ENCODE assay signal across 9 cellular contexts in the genomic region with DNA sequence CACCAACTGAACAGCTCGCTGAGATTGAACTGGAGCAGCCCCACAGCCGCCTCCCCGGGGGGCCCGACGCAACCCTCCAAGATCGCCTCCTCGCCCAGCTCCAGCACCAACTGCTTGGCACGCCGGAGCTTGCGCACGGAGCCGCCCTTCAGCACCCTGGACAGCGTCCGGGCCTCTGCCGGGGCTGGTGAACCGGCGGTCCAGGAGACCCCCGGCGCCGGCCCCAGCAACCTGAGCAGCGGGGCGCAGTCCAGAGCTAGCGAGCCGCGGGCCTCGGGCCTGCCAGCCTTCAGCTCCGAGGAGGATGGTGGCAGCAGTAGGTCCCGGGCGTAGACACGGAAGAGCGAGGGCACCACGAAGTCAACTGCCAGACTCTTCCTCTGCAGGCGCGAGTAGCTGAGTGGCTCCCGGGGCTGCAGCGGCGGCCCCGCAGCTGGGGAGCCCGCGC. TPM values are rescaled to one million over a fixed set of nuclear protein-coding genes. Genes with fewer than 3 reads are reported as not detected.
DNase-seq lines count a peak whose midpoint lies in the region; ATAC-seq, FAIRE-seq and TF ChIP-seq lines count a peak whose summit lies in the region.
"Had no signal": no experiment of that assay in that cellular context is flagged by ENCODE, and none has a peak within 500 bp of the region (broad histone marks: within the 10 kb centered on the region; RNA-seq: fewer than 3 reads in every experiment).

No MANE protein-coding gene starts in this region.

- H3K4me3 ChIP-seq in liver (ENCODE audit: low read depth in 1 of 3, low read length in 3 of 3) = peak overlapping the region in 1 of 3 donors; percentile 55

- H3K4me3 Mint-ChIP-seq in T-helper 17 cell = no peak overlapping the region
- no peak overlapping the region for H3K4me3 Mint-ChIP-seq in chondrocyte (ENCODE audit: unreplicated experiment)
- H3K4me3 Mint-ChIP-seq in activated T-helper 17 cell treated with anti-CD3 and anti-CD28 coated beads, Interleukin-2, amount 50 U/mL, for 72 hours = no peak overlapping the region

- H3K9ac ChIP-seq in liver (ENCODE audit: low read depth in 1 of 2, low read length in 2 of 2) = no peak overlapping the region

- peaks cover 55% of the 10 kb centered on the region for H3K27me3 Mint-ChIP-seq in T-helper 17 cell
- peaks cover 64% of the 10 kb centered on the region for H3K27me3 Mint-ChIP-seq in chondrocyte (ENCODE audit: low read depth)
- peaks cover 66% of the 10 kb centered on the region for H3K27me3 Mint-ChIP-seq in activated T-helper 17 cell treated with anti-CD3 and anti-CD28 coated beads, Interleukin-2, amount 50 U/mL, for 72 hours

- no peaks in the 10 kb centered on the region for H3K9me3 ChIP-seq in T-helper 17 cell (ENCODE audit: control insufficient read depth, low read length, poor library complexity, severe bottlenecking)
- no peaks in the 10 kb centered on the region for H3K9me3 ChIP-seq in liver (ENCODE audit: control insufficient read depth in 4 of 4, low read length in 3 of 4)

- peaks cover 4% of the 10 kb centered on the region for H3K4me1 Mint-ChIP-seq in T-helper 17 cell
- H3K4me1 Mint-ChIP-seq in chondrocyte (ENCODE audit: low read depth) = peaks cover 13% of the 10 kb centered on the region
- H3K4me1 Mint-ChIP-seq in activated T-helper 17 cell treated with anti-CD3 and anti-CD28 coated beads, Interleukin-2, amount 50 U/mL, for 72 hours = no peaks in the 10 kb centered on the region

- H3K27ac ChIP-seq in liver (ENCODE audit: low read depth in 1 of 2, low read length in 2 of 2) = no peak overlapping the region

- H3K27ac Mint-ChIP-seq in T-helper 17 cell (no peak overlapping the region), chondrocyte (ENCODE audit: unreplicated experiment) (no peak overlapping the region)
- H3K27ac Mint-ChIP-seq in activated T-helper 17 cell treated with anti-CD3 and anti-CD28 coated beads, Interleukin-2, amount 50 U/mL, for 72 hours = no peak overlapping the region

- H3K9me3 Mint-ChIP-seq in chondrocyte (ENCODE audit: low read depth) = no peaks in the 10 kb centered on the region
- H3K9me3 Mint-ChIP-seq in activated T-helper 17 cell treated with anti-CD3 and anti-CD28 coated beads, Interleukin-2, amount 50 U/mL, for 72 hours = peaks cover 3% of the 10 kb centered on the region

- no peak for TF ChIP-seq RAD21 in liver (IDR thresholded peaks at IDR 0.05)

- H3K36me3 ChIP-seq in liver (ENCODE audit: control insufficient read depth in 4 of 4, insufficient read depth in 3 of 4, low read depth in 1 of 4, low read length in 3 of 4) = no peaks in the 10 kb centered on the region

- no peaks in the 10 kb centered on the region for H3K36me3 Mint-ChIP-seq in T-helper 17 cell (ENCODE audit: low read depth)
- no peaks in the 10 kb centered on the region for H3K36me3 Mint-ChIP-seq in chondrocyte (ENCODE audit: low read depth)
- no peaks in the 10 kb centered on the region for H3K36me3 Mint-ChIP-seq in activated T-helper 17 cell treated with anti-CD3 and anti-CD28 coated beads, Interleukin-2, amount 50 U/mL, for 72 hours (ENCODE audit: low read depth)

- no peak for FAIRE-seq in GM19239 (lab: Jason Lieb, UNC)

- peaks cover 10 to 16% (median 12%) of the 10 kb centered on the region in 4 donors for H3K4me1 ChIP-seq in liver (ENCODE audit: control insufficient read depth in 4 of 4, insufficient read depth in 4 of 4, low read length in 3 of 4)

- peaks cover 6 to 20% (median 9%) of the 10 kb centered on the region in 4 donors for H3K27me3 ChIP-seq in liver (ENCODE audit: control insufficient read depth in 4 of 4, insufficient read depth in 4 of 4, low read length in 3 of 4)

- DNase-seq in GM19239 (ENCODE audit: insufficient read length, low spot score) (peak; percentile 17), T-helper 17 cell (peak; percentile 14 to 35 (median 16)), chondrocyte (ENCODE audit: low spot score) (peak; percentile 91), cerebellar nuclear complex (lab: John Stamatoyannopoulos, UW) (no peak)
- peak; percentile 23 for DNase-seq in stimulated activated CD8-positive, alpha-beta memory T cell treated with anti-CD3 and anti-CD28 coated beads, Interleukin-4, amount 100 ng/mL, for 24 hours (ENCODE audit: low read depth)

- ATAC-seq in T-helper 17 cell = peak; percentile 29
- ATAC-seq in HG03520 (IDR thresholded peaks at IDR 0.05; ENCODE audit: unreplicated experiment) = no peak
- no peak for ATAC-seq in activated T-helper 17 cell treated with anti-CD3 and anti-CD28 coated beads, Interleukin-2, amount 50 U/mL, for 72 hours (replicated peaks)

- 7% methylated on average over 40 of the region's 40 CpGs for WGBS in liver

- TF ChIP-seq CTCF in chondrocyte (IDR thresholded peaks at IDR 0.05) = no peak
- no peak for TF ChIP-seq CTCF in liver (IDR thresholded peaks at IDR 0.05; ENCODE audit: low read depth, low read length, missing input control)

TF ChIP-seq in liver, 16 proteins besides CTCF, POLR2A, EP300 and RAD21:
- TF ChIP-seq, protein P1, sequence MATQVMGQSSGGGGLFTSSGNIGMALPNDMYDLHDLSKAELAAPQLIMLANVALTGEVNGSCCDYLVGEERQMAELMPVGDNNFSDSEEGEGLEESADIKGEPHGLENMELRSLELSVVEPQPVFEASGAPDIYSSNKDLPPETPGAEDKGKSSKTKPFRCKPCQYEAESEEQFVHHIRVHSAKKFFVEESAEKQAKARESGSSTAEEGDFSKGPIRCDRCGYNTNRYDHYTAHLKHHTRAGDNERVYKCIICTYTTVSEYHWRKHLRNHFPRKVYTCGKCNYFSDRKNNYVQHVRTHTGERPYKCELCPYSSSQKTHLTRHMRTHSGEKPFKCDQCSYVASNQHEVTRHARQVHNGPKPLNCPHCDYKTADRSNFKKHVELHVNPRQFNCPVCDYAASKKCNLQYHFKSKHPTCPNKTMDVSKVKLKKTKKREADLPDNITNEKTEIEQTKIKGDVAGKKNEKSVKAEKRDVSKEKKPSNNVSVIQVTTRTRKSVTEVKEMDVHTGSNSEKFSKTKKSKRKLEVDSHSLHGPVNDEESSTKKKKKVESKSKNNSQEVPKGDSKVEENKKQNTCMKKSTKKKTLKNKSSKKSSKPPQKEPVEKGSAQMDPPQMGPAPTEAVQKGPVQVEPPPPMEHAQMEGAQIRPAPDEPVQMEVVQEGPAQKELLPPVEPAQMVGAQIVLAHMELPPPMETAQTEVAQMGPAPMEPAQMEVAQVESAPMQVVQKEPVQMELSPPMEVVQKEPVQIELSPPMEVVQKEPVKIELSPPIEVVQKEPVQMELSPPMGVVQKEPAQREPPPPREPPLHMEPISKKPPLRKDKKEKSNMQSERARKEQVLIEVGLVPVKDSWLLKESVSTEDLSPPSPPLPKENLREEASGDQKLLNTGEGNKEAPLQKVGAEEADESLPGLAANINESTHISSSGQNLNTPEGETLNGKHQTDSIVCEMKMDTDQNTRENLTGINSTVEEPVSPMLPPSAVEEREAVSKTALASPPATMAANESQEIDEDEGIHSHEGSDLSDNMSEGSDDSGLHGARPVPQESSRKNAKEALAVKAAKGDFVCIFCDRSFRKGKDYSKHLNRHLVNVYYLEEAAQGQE (IDR thresholded peaks at IDR 0.05) = peak; percentile 99
- no peak for TF ChIP-seq JUND (IDR thresholded peaks at IDR 0.05)
- no peak for TF ChIP-seq FOXA1 (IDR thresholded peaks at IDR 0.05)
- no peak for TF ChIP-seq GABPA (IDR thresholded peaks at IDR 0.05 in 1 of 2, conservative IDR thresholded peaks at IDR 0.05 in 1 of 2)
- no peak for TF ChIP-seq RXRA (IDR thresholded peaks at IDR 0.05)
- no peak for TF ChIP-seq TAF1 (conservative IDR thresholded peaks at IDR 0.05)

RNA-seq across cellular contexts. Expression of a gene that starts 1.2 kb away (rescaled TPM):
- total RNA-seq in T-helper 17 cell (not detected), chondrocyte (0.07 to 0.08 TPM in 2 of 3 replicates, not detected in the other), liver (under 1 TPM in 1 of 2 donors, not detected in 1; under 0.01 TPM)
- polyA plus RNA-seq in liver = not detected
- not detected for total RNA-seq in activated T-helper 17 cell treated with anti-CD3 and anti-CD28 coated beads, Interleukin-2, amount 50 U/mL, for 72 hours
- total RNA-seq: pulmonary artery endothelial cell had no signal

Comparison
In these comparisons a context has a peak if more than half of its experiments do, and no peak if none do; other contexts are left out.
1. DNase-seq: peak in GM19239 (single experiment), T-helper 17 cell (3 of 3), chondrocyte (single experiment) and stimulated activated CD8-positive, alpha-beta memory T cell treated with anti-CD3 and anti-CD28 coated beads, Interleukin-4, amount 100 ng/mL, for 24 hours (single experiment); none in cerebellar nuclear complex (0 of 2).